In genomic region chr16:27025581-27025980, GRCh38 we compare ENCODE assay signal across 3 cellular contexts.
TF ChIP-seq lines count a peak whose summit lies in the region.

No MANE protein-coding gene starts in this region.

TF ChIP-seq in GM23338, 12 proteins besides CTCF, POLR2A, EP300 and RAD21 (continues in another document):
- TF ChIP-seq CREB1 (CRISPR knock-in tag; IDR thresholded peaks at IDR 0.05; ENCODE audit: low read depth) (no peak), EZH2 (IDR thresholded peaks at IDR 0.05; ENCODE audit: low read depth, unreplicated experiment) (no peak), ZNF331 (CRISPR knock-in tag; IDR thresholded peaks at IDR 0.05; ENCODE audit: low read depth) (no peak), NANOG (IDR thresholded peaks at IDR 0.05; ENCODE audit: borderline replicate concordance) (no peak), ETS1 (IDR thresholded peaks at IDR 0.05) (no peak)

TF ChIP-seq in Ishikawa, 13 proteins besides CTCF, POLR2A, EP300 and RAD21:
- TF ChIP-seq USF1 (IDR thresholded peaks at IDR 0.05) (peak; percentile 59), CREB1 (IDR thresholded peaks at IDR 0.05; ENCODE audit: low read depth) (no peak)

TF ChIP-seq in WTC11, 78 proteins besides CTCF, POLR2A, EP300 and RAD21:
- TF ChIP-seq, protein P1, sequence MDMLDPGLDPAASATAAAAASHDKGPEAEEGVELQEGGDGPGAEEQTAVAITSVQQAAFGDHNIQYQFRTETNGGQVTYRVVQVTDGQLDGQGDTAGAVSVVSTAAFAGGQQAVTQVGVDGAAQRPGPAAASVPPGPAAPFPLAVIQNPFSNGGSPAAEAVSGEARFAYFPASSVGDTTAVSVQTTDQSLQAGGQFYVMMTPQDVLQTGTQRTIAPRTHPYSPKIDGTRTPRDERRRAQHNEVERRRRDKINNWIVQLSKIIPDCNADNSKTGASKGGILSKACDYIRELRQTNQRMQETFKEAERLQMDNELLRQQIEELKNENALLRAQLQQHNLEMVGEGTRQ (CRISPR knock-in tag; IDR thresholded peaks at IDR 0.05): peak; percentile 50; the same call in 1 of the 2 replicates
- TF ChIP-seq ZBTB21 (CRISPR knock-in tag; IDR thresholded peaks at IDR 0.05; ENCODE audit: borderline replicate concordance): no peak
